In genomic region chr5:81639556-81639955, GRCh38 we compare ENCODE assay signal across 29 cellular contexts.
DNase-seq lines count a peak whose midpoint lies in the region; ATAC-seq, FAIRE-seq and TF ChIP-seq lines count a peak whose summit lies in the region.
"Had no signal": no experiment of that assay in that cellular context is flagged by ENCODE, and none has a peak within 500 bp of the region (broad histone marks: within the 10 kb centered on the region; RNA-seq: fewer than 3 reads in every experiment).

No MANE protein-coding gene starts in this region.

- no peaks in the 10 kb centered on the region for H3K79me2 ChIP-seq in astrocyte (ENCODE audit: insufficient read depth, low read length)

- H3K27ac ChIP-seq in astrocyte (ENCODE audit: low read depth, low read length) = no peak overlapping the region
- H3K27ac ChIP-seq: brain microvascular endothelial cell, pancreas, right atrium auricular region, transverse colon had no signal

- no peak overlapping the region for H3K4me2 ChIP-seq in astrocyte (ENCODE audit: low read length)

- intact Hi-C loops in Right ventricle myocardium inferior (cut with DNase I) = no loop called here

- no peak for TF ChIP-seq CTCF in astrocyte (IDR thresholded peaks at IDR 0.05; ENCODE audit: insufficient read depth, low read depth, low read length)

- no peak overlapping the region for H3K9ac ChIP-seq in astrocyte (ENCODE audit: low read length)

- H3K9me3 ChIP-seq in astrocyte (ENCODE audit: insufficient read depth, low read depth, low read length) = no peaks in the 10 kb centered on the region
- H3K9me3 ChIP-seq: pancreas, right atrium auricular region, transverse colon had no signal

- no peaks in the 10 kb centered on the region for H3K4me1 ChIP-seq in astrocyte (ENCODE audit: insufficient read depth, low read length)
- H3K4me1 ChIP-seq: pancreas, right atrium auricular region had no signal

- peak; percentile 67 for FAIRE-seq in A204.1 (lab: Jason Lieb, UNC)
- FAIRE-seq in astrocyte (lab: Jason Lieb, UNC) = peak; percentile 88
- FAIRE-seq: H54 had no signal

- peak overlapping the region; percentile 60 for H3K27ac Mint-ChIP-seq in astrocyte (ENCODE audit: unreplicated experiment)
- H3K27ac Mint-ChIP-seq: IgD-negative memory B cell; natural killer cell treated with Interleukin-12 subunit alpha and Interleukin-12 subunit beta and Interleukin-15 and Interleukin-18, amount 100 ng/mL, for 72 hours; T-helper 1 cell treated with Interleukin-12 subunit alpha and Interleukin-12 subunit beta and Interleukin-4 antibody, amounts not matched to agents 30 μg/mL and 1 μg/mL, for 36 hours had no signal

- H2AFZ ChIP-seq in astrocyte (ENCODE audit: low read depth, low read length) = no peak overlapping the region

- peaks cover 16% of the 10 kb centered on the region for H3K4me1 Mint-ChIP-seq in astrocyte (ENCODE audit: low read depth, unreplicated experiment)

- DNase-seq in HCEC 1CT (peak; percentile 42), astrocyte (ENCODE audit: low read depth) (peak; percentile 46), hepatic stellate cell (ENCODE audit: low spot score) (peak; percentile 4), Right ventricle myocardium inferior (ENCODE audit: missing footprints) (no peak), NCI-H1048 (lab: John Stamatoyannopoulos, UW) (no peak)
- no peak for DNase-seq in activated effector memory CD4-positive, alpha-beta T cell treated with Interleukin-2 at 50 U/mL for 16 hours
- DNase-seq: 8988T; activated CD4-positive, alpha-beta T cell treated with anti-CD3 and anti-CD28 coated beads for 1 hour; activated naive CD4-positive, alpha-beta T cell; brain microvascular endothelial cell; CD8-positive, alpha-beta T cell; effector CD4-positive, alpha-beta T cell; erythroblast; hypothalamus; NCI-H1105; NCI-H2029 treated with DMSO at 0.1 percent for 48 hours; NCI-H526 treated with DMSO at 0.1 percent for 48 hours; pancreas; SIG-M5; stimulated activated CD4-positive, alpha-beta T cell treated with anti-CD3 and anti-CD28 coated beads, Interleukin-2, amount 100 ng/mL, for 48 hours; transverse colon had no signal

- peaks cover 3% of the 10 kb centered on the region for H3K36me3 Mint-ChIP-seq in astrocyte (ENCODE audit: low read depth, unreplicated experiment)
- H3K36me3 Mint-ChIP-seq: natural killer cell treated with Interleukin-12 subunit alpha and Interleukin-12 subunit beta and Interleukin-15 and Interleukin-18, amount 100 ng/mL, for 72 hours had no signal

- H3K27me3 ChIP-seq in astrocyte (ENCODE audit: insufficient read depth, low read length) = no peaks in the 10 kb centered on the region
- H3K27me3 ChIP-seq: brain microvascular endothelial cell, pancreas, right atrium auricular region, transverse colon had no signal

- no peaks in the 10 kb centered on the region for H4K20me1 ChIP-seq in astrocyte (ENCODE audit: insufficient read depth, low read length)

- H3K27me3 Mint-ChIP-seq in astrocyte (ENCODE audit: low read depth, unreplicated experiment) = no peaks in the 10 kb centered on the region
- H3K27me3 Mint-ChIP-seq: IgD-negative memory B cell; natural killer cell treated with Interleukin-12 subunit alpha and Interleukin-12 subunit beta and Interleukin-15 and Interleukin-18, amount 100 ng/mL, for 72 hours had no signal

- H3K4me3 Mint-ChIP-seq in astrocyte (ENCODE audit: unreplicated experiment) = no peak overlapping the region
- H3K4me3 Mint-ChIP-seq: CD8-positive, alpha-beta T cell; IgD-negative memory B cell; natural killer cell treated with Interleukin-12 subunit alpha and Interleukin-12 subunit beta and Interleukin-15 and Interleukin-18, amount 100 ng/mL, for 72 hours; T-helper 1 cell treated with Interleukin-12 subunit alpha and Interleukin-12 subunit beta and Interleukin-4 antibody, amounts not matched to agents 30 μg/mL and 1 μg/mL, for 36 hours had no signal

- H3K9me3 Mint-ChIP-seq in astrocyte (ENCODE audit: unreplicated experiment) = no peaks in the 10 kb centered on the region
- H3K9me3 Mint-ChIP-seq: CD8-positive, alpha-beta T cell; IgD-negative memory B cell; natural killer cell treated with Interleukin-12 subunit alpha and Interleukin-12 subunit beta and Interleukin-15 and Interleukin-18, amount 100 ng/mL, for 72 hours; T-helper 1 cell treated with Interleukin-12 subunit alpha and Interleukin-12 subunit beta and Interleukin-4 antibody, amounts not matched to agents 30 μg/mL and 1 μg/mL, for 36 hours had no signal

- ATAC-seq in Right ventricle myocardium inferior (no peak), HG02588 (IDR thresholded peaks at IDR 0.05; ENCODE audit: unreplicated experiment) (no peak)
- ATAC-seq: CD8-positive, alpha-beta T cell; natural killer cell treated with Interleukin-12 subunit alpha and Interleukin-12 subunit beta and Interleukin-15 and Interleukin-18, amount 100 ng/mL, for 72 hours; Panc1; pancreas had no signal

- no peak overlapping the region for H3K4me3 ChIP-seq in astrocyte (ENCODE audit: insufficient read depth, low read depth, low read length)
- H3K4me3 ChIP-seq: pancreas, right atrium auricular region, transverse colon had no signal

- no peaks in the 10 kb centered on the region for H3K36me3 ChIP-seq in astrocyte (ENCODE audit: insufficient read depth, low read length)
- H3K36me3 ChIP-seq: brain microvascular endothelial cell, pancreas, right atrium auricular region, transverse colon had no signal

Comparison
In these comparisons a context has a peak if more than half of its experiments do, and no peak if none do; other contexts are left out.
1. DNase-seq: peak in HCEC 1CT (single experiment), astrocyte (single experiment) and hepatic stellate cell (single experiment); none in Right ventricle myocardium inferior (single experiment), activated effector memory CD4-positive, alpha-beta T cell treated with Interleukin-2 at 50 U/mL for 16 hours (single experiment) and NCI-H1048 (single experiment).